In genomic region chr7:552711-553636, GRCh38 we compare ENCODE assay signal across 17 cellular contexts. TPM values are rescaled to one million over a fixed set of nuclear protein-coding genes. Genes with fewer than 3 reads are reported as not detected.
DNase-seq lines count a peak whose midpoint lies in the region; ATAC-seq and TF ChIP-seq lines count a peak whose summit lies in the region.
"Had no signal": no experiment of that assay in that cellular context is flagged by ENCODE, and none has a peak within 500 bp of the region (broad histone marks: within the 10 kb centered on the region; RNA-seq: fewer than 3 reads in every experiment).

No MANE protein-coding gene starts in this region.

- H3K9me3 ChIP-seq in Panc1 (ENCODE audit: control insufficient read depth, insufficient read depth, low read depth, low read length) = no peaks in the 10 kb centered on the region
- H3K9me3 ChIP-seq in mucosa of descending colon = no peaks in the 10 kb centered on the region
- no peaks in the 10 kb centered on the region; the same call in 1 of the 2 replicates for H3K9me3 ChIP-seq in BE2C
- no peaks in the 10 kb centered on the region for H3K9me3 ChIP-seq in prostate gland
- H3K9me3 ChIP-seq: HAP-1, SJSA1 had no signal

- ATAC-seq in Panc1 (peak; percentile 36; the same call in 1 of the 2 replicates), mucosa of descending colon (peak; percentile 65)

- H3K27ac ChIP-seq in Panc1 (ENCODE audit: low read length) = no peak overlapping the region
- no peak overlapping the region for H3K27ac ChIP-seq in coronary artery
- H3K27ac ChIP-seq in prostate gland = no peak overlapping the region
- H3K27ac ChIP-seq: SJSA1 had no signal

- TF ChIP-seq CTCF in Panc1 (IDR thresholded peaks at IDR 0.05) = no peak
- TF ChIP-seq CTCF in mucosa of descending colon (IDR thresholded peaks at IDR 0.05) = no peak
- TF ChIP-seq CTCF in BE2C (IDR thresholded peaks at IDR 0.05; ENCODE audit: low read depth, low read length) = no peak
- no peak for TF ChIP-seq CTCF in coronary artery (IDR thresholded peaks at IDR 0.05)
- no peak for TF ChIP-seq CTCF in prostate gland (IDR thresholded peaks at IDR 0.05)

- no peaks in the 10 kb centered on the region for H3K4me1 ChIP-seq in Panc1 (ENCODE audit: control insufficient read depth, insufficient read depth, low read length)
- H3K4me1 ChIP-seq in mucosa of descending colon (ENCODE audit: low read depth) = no peaks in the 10 kb centered on the region
- H3K4me1 ChIP-seq in BE2C = no peaks in the 10 kb centered on the region
- H3K4me1 ChIP-seq in prostate gland (replicated peaks) = no peaks in the 10 kb centered on the region
- H3K4me1 ChIP-seq: HAP-1, SJSA1 had no signal

- in situ Hi-C loops in Panc1 (cut with HindIII; ENCODE audit: low pct_unique_long_range_greater_than_20kb, low sequenced_read_pairs) = no loop called here

- intact Hi-C loops in Panc1 (cut with micrococcal nuclease; ENCODE audit: unreplicated experiment) (no loop called here), mucosa of descending colon (cut with DNase I, micrococcal nuclease) (no loop called here), prostate gland (cut with DNase I) (no loop called here)

- TF ChIP-seq POLR2A in prostate gland (IDR thresholded peaks at IDR 0.05) = no peak

- POLR2A ChIA-PET in Panc1 (lab: Charles Lee) = no interaction called here

- no TSS peak for BruUV-seq in Panc1 (replicated peaks; lab: Mats Ljungman, UMichigan)

- H3K36me3 ChIP-seq in Panc1 (ENCODE audit: control insufficient read depth, insufficient read depth, low read length) (no peaks in the 10 kb centered on the region), mucosa of descending colon (ENCODE audit: low read depth) (no peaks in the 10 kb centered on the region), BE2C (no peaks in the 10 kb centered on the region), prostate gland (no peaks in the 10 kb centered on the region)
- H3K36me3 ChIP-seq: HAP-1, SJSA1 had no signal

- H3K27me3 ChIP-seq in Panc1 (ENCODE audit: control insufficient read depth, insufficient read depth, low read length) = no peaks in the 10 kb centered on the region
- H3K27me3 ChIP-seq in BE2C = no peaks in the 10 kb centered on the region
- no peaks in the 10 kb centered on the region for H3K27me3 ChIP-seq in prostate gland (replicated peaks; ENCODE audit: insufficient read depth)
- H3K27me3 ChIP-seq: SJSA1 had no signal

- CTCF ChIA-PET in Panc1 (lab: Charles Lee) = no interaction called here

- DNase-seq in COLO668 (lab: John Stamatoyannopoulos, UW; ENCODE audit: unreplicated experiment) (peak; percentile 87), Panc1 (ENCODE audit: low read depth, low spot score) (no peak), kidney tubule cell (ENCODE audit: low spot score) (peak; percentile 27), mucosa of descending colon (no peak), NCI-H69 (lab: John Stamatoyannopoulos, UW) (no peak), BE2C (no peak), coronary artery (ENCODE audit: low spot score) (no peak), prostate gland (ENCODE audit: low spot score) (no peak)
- DNase-seq: C1 segment of cervical spinal cord, EL, KBM-7, MV-4-11, NCI-H1417 treated with DMSO at 0.1 percent for 48 hours, NCI-H1930, NCI-H748 treated with DMSO at 0.1 percent for 48 hours had no signal

- WGBS in prostate gland = 84% methylated on average over 52 of the region's 52 CpGs

- H3K4me3 ChIP-seq in Panc1 (ENCODE audit: low read depth in 2 of 2, low read length in 2 of 2) (no peak overlapping the region), mucosa of descending colon (no peak overlapping the region), BE2C (ENCODE audit: low read depth, low read length) (no peak overlapping the region), coronary artery (no peak overlapping the region), prostate gland (no peak overlapping the region)
- H3K4me3 ChIP-seq: HAP-1, SJSA1 had no signal

RNA-seq across cellular contexts. Expression of gene PDGFA, which starts 33.3 kb away (rescaled TPM):
- total RNA-seq in Panc1 (2021; ENCODE audit: unreplicated experiment) = 18.5 TPM
- polyA plus RNA-seq in Panc1 (2012; ENCODE audit: insufficient read length) = 18.1 TPM
- total RNA-seq in mucosa of descending colon = 10 to 100 TPM; 52.7 to 63.0 (median 57.5) TPM
- not detected for polyA plus RNA-seq in BE2C (2012; ENCODE audit: insufficient read depth, insufficient read length, low read depth)
- 10 to 100 TPM; 40.4 to 75.0 TPM for total RNA-seq in prostate gland

Comparison
In these comparisons a context has a peak if more than half of its experiments do, and no peak if none do; other contexts are left out.
1. DNase-seq: peak in COLO668 (single experiment) and kidney tubule cell (single experiment); none in Panc1 (single experiment), mucosa of descending colon (0 of 3), NCI-H69 (single experiment), BE2C (single experiment), coronary artery (single experiment) and prostate gland (single experiment).